In genomic region chr5:168290902-168291280, GRCh38 we compare ENCODE assay signal across 1 cellular context.
TF ChIP-seq lines count a peak whose summit lies in the region.

No MANE protein-coding gene starts in this region.

TF ChIP-seq in WTC11, 78 proteins besides CTCF, POLR2A, EP300 and RAD21 (continued from another document):
- no peak for TF ChIP-seq IRF1 (CRISPR knock-in tag; IDR thresholded peaks at IDR 0.05)
- TF ChIP-seq JAZF1 (CRISPR knock-in tag; IDR thresholded peaks at IDR 0.05), result no peak
- TF ChIP-seq RELA (CRISPR knock-in tag; IDR thresholded peaks at IDR 0.05; ENCODE audit: borderline replicate concordance), result no peak
- no peak for TF ChIP-seq PRDM15 (CRISPR knock-in tag; IDR thresholded peaks at IDR 0.05)
